Comparison of ENCODE assay signal across 1 cellular context in the genomic region with DNA sequence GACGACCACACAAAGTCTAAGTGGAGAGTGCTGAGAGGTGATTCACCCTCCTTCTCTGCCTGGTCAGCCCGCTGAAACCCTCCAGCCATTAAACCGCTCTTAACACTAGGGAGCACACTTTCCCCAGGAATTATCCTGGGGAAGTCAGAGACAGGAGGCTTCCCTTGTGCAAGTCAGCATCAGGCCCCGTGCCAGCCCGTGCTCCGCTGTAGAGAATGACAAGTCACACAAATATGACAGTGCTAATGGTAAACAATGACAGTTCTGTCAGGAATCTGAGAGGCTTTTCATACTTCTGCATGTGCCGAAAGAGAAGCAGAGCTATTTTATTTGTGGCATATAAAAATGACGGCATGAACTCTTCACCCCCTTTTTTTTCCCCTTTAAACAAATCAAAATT.
TF ChIP-seq lines count a peak whose summit lies in the region.

No MANE protein-coding gene starts in this region.

TF ChIP-seq in IMR-90, 13 proteins besides CTCF, POLR2A, EP300 and RAD21 (continued from another document):
- TF ChIP-seq, protein P1, sequence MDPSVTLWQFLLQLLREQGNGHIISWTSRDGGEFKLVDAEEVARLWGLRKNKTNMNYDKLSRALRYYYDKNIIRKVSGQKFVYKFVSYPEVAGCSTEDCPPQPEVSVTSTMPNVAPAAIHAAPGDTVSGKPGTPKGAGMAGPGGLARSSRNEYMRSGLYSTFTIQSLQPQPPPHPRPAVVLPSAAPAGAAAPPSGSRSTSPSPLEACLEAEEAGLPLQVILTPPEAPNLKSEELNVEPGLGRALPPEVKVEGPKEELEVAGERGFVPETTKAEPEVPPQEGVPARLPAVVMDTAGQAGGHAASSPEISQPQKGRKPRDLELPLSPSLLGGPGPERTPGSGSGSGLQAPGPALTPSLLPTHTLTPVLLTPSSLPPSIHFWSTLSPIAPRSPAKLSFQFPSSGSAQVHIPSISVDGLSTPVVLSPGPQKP (IDR thresholded peaks at IDR 0.05; ENCODE audit: borderline replicate concordance, low read depth, low read length) = no peak
- peak; percentile 46; the same call in 1 of the 2 replicates for TF ChIP-seq CHD1 (IDR thresholded peaks at IDR 0.05; ENCODE audit: low read depth, low read length)
